Comparison of ENCODE assay signal across 22 cellular contexts in the genomic region with DNA sequence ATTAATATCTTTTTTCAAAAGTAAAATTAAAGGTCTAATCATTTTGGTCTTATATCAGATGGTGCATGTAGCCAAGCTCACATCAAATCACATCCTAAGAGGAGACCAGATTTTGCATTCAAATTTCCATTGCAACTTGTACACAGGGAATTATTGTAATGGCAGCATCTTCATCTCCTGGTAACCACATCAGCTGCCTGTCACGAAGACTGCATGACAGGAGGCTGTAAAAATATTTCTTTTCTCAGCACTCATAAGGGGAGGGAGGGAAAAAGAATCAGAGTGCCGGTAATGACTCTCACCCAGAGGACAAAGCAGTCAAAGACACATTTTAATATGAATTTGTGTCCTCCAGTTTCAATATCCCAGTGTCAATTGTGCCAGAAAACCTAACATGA.
"Had no signal": no experiment of that assay in that cellular context is flagged by ENCODE, and none has a peak within 500 bp of the region (broad histone marks: within the 10 kb centered on the region; RNA-seq: fewer than 3 reads in every experiment).

No MANE protein-coding gene starts in this region.

- H3K4me1 Mint-ChIP-seq: activated CD4-positive, alpha-beta T cell treated with anti-CD3 and anti-CD28 coated beads for 36 hours; activated CD4-positive, alpha-beta T cell treated with anti-CD3 and anti-CD28 coated beads, Interleukin-2, amount 10 ng/mL, durations not matched to agents 24 days and 14 days; activated naive CD4-positive, alpha-beta T cell treated with anti-CD3 and anti-CD28 coated beads, Interleukin-2, amount 10 ng/mL, durations not matched to agents 7 days and 5 days; activated naive CD8-positive, alpha-beta T cell treated with anti-CD3 and anti-CD28 coated beads, Interleukin-2, amount 10 ng/mL, durations not matched to agents 7 days and 5 days had no signal

- H3K4me3 Mint-ChIP-seq: activated CD4-positive, alpha-beta memory T cell treated with anti-CD3 and anti-CD28 coated beads for 36 hours; activated CD4-positive, alpha-beta T cell treated with anti-CD3 and anti-CD28 coated beads for 36 hours; activated CD4-positive, alpha-beta T cell treated with anti-CD3 and anti-CD28 coated beads, Interleukin-2, amount 10 ng/mL, durations not matched to agents 24 days and 14 days; activated naive CD4-positive, alpha-beta T cell treated with anti-CD3 and anti-CD28 coated beads, Interleukin-2, amount 10 ng/mL, durations not matched to agents 7 days and 5 days; activated naive CD8-positive, alpha-beta T cell treated with anti-CD3 and anti-CD28 coated beads, Interleukin-2, amount 10 ng/mL, durations not matched to agents 7 days and 5 days; activated T-cell treated with anti-CD3 and anti-CD28 coated beads, Interleukin-2, amount 50 U/mL, for 24 hours; activated T-cell treated with anti-CD3 and anti-CD28 coated beads, Interleukin-2, amount 50 U/mL, for 72 hours had no signal

- H3K4me3 ChIP-seq: colonic mucosa, esophagus squamous epithelium had no signal

- H3K9me3 Mint-ChIP-seq: activated CD4-positive, alpha-beta memory T cell treated with anti-CD3 and anti-CD28 coated beads for 36 hours; activated CD4-positive, alpha-beta T cell treated with anti-CD3 and anti-CD28 coated beads, Interleukin-2, amount 10 ng/mL, durations not matched to agents 24 days and 14 days; activated naive CD4-positive, alpha-beta T cell treated with anti-CD3 and anti-CD28 coated beads, Interleukin-2, amount 10 ng/mL, durations not matched to agents 7 days and 5 days; activated naive CD4-positive, alpha-beta T cell treated with anti-CD3 and anti-CD28 coated beads, Interleukin-2, amount 50 U/mL, for 72 hours; activated naive CD8-positive, alpha-beta T cell treated with anti-CD3 and anti-CD28 coated beads, Interleukin-2, amount 10 ng/mL, durations not matched to agents 7 days and 5 days; activated T-cell treated with anti-CD3 and anti-CD28 coated beads, Interleukin-2, amount 50 U/mL, for 24 hours had no signal

- H3K36me3 ChIP-seq: colonic mucosa, esophagus squamous epithelium had no signal

- H3K9me3 ChIP-seq: colonic mucosa, esophagus squamous epithelium had no signal

- ATAC-seq: activated CD4-positive, alpha-beta T cell treated with anti-CD3 and anti-CD28 coated beads for 36 hours; activated naive CD4-positive, alpha-beta T cell treated with anti-CD3 and anti-CD28 coated beads, Interleukin-2, amount 50 U/mL, for 72 hours; activated T-cell treated with anti-CD3 and anti-CD28 coated beads, Interleukin-2, amount 50 U/mL, for 72 hours had no signal

- DNase-seq: activated CD4-positive, alpha-beta memory T cell treated with anti-CD3 and anti-CD28 coated beads for 36 hours; activated CD4-positive, alpha-beta T cell treated with anti-CD3 and anti-CD28 coated beads for 36 hours; activated CD4-positive, alpha-beta T cell treated with anti-CD3 and anti-CD28 coated beads, Interleukin-2, amount 10 ng/mL, durations not matched to agents 24 days and 14 days; activated CD4-positive, CD25-positive, alpha-beta regulatory T cell; activated CD4-positive, CD25-positive, alpha-beta regulatory T cell treated with anti-CD3 and anti-CD28 coated beads, Interleukin-2, amount 50 U/mL, for 72 hours; activated CD8-positive, alpha-beta memory T cell treated with anti-CD3 and anti-CD28 coated beads, Interleukin-2, amount 50 U/mL, for 48 hours; activated gamma-delta T cell; activated naive CD4-positive, alpha-beta T cell; activated naive CD4-positive, alpha-beta T cell treated with anti-CD3 and anti-CD28 coated beads, Interleukin-2, amount 10 ng/mL, durations not matched to agents 7 days and 5 days; activated naive CD8-positive, alpha-beta T cell treated with anti-CD3 and anti-CD28 coated beads, Interleukin-2, amount 10 ng/mL, durations not matched to agents 7 days and 5 days; activated T-cell treated with anti-CD3 and anti-CD28 coated beads for 4 hours; activated T-cell treated with anti-CD3 and anti-CD28 coated beads, Interleukin-2, amount 50 U/mL, for 24 hours; activated T-cell treated with anti-CD3 and anti-CD28 coated beads, Interleukin-2, amount 50 U/mL, for 72 hours; cerebellar nuclear complex; colonic mucosa; effector CD8-positive, alpha-beta T cell; esophagus squamous epithelium; head of caudate nucleus; T-helper 1 cell; T-helper 2 cell had no signal

- H3K27me3 Mint-ChIP-seq: activated CD4-positive, alpha-beta memory T cell treated with anti-CD3 and anti-CD28 coated beads for 36 hours; activated T-cell treated with anti-CD3 and anti-CD28 coated beads, Interleukin-2, amount 50 U/mL, for 24 hours had no signal

- H3K27ac ChIP-seq: colonic mucosa, epithelial cell of prostate, esophagus squamous epithelium had no signal

- H3K36me3 Mint-ChIP-seq: activated CD4-positive, alpha-beta memory T cell treated with anti-CD3 and anti-CD28 coated beads for 36 hours; activated naive CD4-positive, alpha-beta T cell treated with anti-CD3 and anti-CD28 coated beads, Interleukin-2, amount 10 ng/mL, durations not matched to agents 7 days and 5 days; activated naive CD4-positive, alpha-beta T cell treated with anti-CD3 and anti-CD28 coated beads, Interleukin-2, amount 50 U/mL, for 72 hours; activated naive CD8-positive, alpha-beta T cell treated with anti-CD3 and anti-CD28 coated beads, Interleukin-2, amount 10 ng/mL, durations not matched to agents 7 days and 5 days had no signal

- H3K27me3 ChIP-seq: colonic mucosa, esophagus squamous epithelium had no signal

- H3K4me1 ChIP-seq: colonic mucosa, esophagus squamous epithelium had no signal

- H3K27ac Mint-ChIP-seq: activated CD4-positive, alpha-beta memory T cell treated with anti-CD3 and anti-CD28 coated beads for 36 hours; activated CD4-positive, alpha-beta T cell treated with anti-CD3 and anti-CD28 coated beads for 36 hours; activated CD4-positive, alpha-beta T cell treated with anti-CD3 and anti-CD28 coated beads, Interleukin-2, amount 10 ng/mL, durations not matched to agents 24 days and 14 days; activated naive CD4-positive, alpha-beta T cell treated with anti-CD3 and anti-CD28 coated beads, Interleukin-2, amount 10 ng/mL, durations not matched to agents 7 days and 5 days; activated naive CD4-positive, alpha-beta T cell treated with anti-CD3 and anti-CD28 coated beads, Interleukin-2, amount 50 U/mL, for 72 hours; activated naive CD8-positive, alpha-beta T cell treated with anti-CD3 and anti-CD28 coated beads, Interleukin-2, amount 10 ng/mL, durations not matched to agents 7 days and 5 days; activated T-cell treated with anti-CD3 and anti-CD28 coated beads, Interleukin-2, amount 50 U/mL, for 24 hours; activated T-cell treated with anti-CD3 and anti-CD28 coated beads, Interleukin-2, amount 50 U/mL, for 72 hours had no signal
